1 cellular context compared by ENCODE assay signal in the genomic region with DNA sequence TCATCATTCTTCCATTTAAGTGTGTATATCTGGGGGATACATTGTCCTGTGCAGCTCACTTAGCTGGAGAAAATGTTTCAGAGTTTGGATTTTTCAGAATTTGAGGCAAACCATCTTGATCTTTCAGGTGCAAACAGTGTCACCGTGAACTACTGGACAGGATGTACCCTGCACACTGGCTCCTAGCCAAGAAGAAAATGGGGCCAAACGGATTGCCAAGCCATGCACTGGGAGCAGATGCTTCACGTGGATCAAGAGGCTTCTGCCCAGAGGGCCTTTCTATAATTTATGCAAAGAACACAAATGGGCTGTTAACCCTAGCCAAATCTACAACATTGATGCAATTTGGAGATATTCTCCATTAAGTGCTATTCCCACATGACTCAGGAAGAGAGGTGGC.
TF ChIP-seq lines count a peak whose summit lies in the region.

No MANE protein-coding gene starts in this region.

TF ChIP-seq in SK-N-SH treated with all-trans-retinoic acid at 6 μM for 48 hours, 23 proteins besides CTCF, POLR2A, EP300 and RAD21 (continued from another document):
- TF ChIP-seq, protein P1, sequence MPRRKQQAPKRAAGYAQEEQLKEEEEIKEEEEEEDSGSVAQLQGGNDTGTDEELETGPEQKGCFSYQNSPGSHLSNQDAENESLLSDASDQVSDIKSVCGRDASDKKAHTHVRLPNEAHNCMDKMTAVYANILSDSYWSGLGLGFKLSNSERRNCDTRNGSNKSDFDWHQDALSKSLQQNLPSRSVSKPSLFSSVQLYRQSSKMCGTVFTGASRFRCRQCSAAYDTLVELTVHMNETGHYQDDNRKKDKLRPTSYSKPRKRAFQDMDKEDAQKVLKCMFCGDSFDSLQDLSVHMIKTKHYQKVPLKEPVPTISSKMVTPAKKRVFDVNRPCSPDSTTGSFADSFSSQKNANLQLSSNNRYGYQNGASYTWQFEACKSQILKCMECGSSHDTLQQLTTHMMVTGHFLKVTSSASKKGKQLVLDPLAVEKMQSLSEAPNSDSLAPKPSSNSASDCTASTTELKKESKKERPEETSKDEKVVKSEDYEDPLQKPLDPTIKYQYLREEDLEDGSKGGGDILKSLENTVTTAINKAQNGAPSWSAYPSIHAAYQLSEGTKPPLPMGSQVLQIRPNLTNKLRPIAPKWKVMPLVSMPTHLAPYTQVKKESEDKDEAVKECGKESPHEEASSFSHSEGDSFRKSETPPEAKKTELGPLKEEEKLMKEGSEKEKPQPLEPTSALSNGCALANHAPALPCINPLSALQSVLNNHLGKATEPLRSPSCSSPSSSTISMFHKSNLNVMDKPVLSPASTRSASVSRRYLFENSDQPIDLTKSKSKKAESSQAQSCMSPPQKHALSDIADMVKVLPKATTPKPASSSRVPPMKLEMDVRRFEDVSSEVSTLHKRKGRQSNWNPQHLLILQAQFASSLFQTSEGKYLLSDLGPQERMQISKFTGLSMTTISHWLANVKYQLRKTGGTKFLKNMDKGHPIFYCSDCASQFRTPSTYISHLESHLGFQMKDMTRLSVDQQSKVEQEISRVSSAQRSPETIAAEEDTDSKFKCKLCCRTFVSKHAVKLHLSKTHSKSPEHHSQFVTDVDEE (CRISPR knock-in tag; IDR thresholded peaks at IDR 0.05), result no peak
- TF ChIP-seq PPARA (CRISPR knock-in tag; IDR thresholded peaks at IDR 0.05; ENCODE audit: borderline replicate concordance) (no peak), ESRRG (CRISPR knock-in tag; IDR thresholded peaks at IDR 0.05) (no peak), TCF4 (CRISPR knock-in tag; IDR thresholded peaks at IDR 0.05; ENCODE audit: borderline replicate concordance) (no peak)
